ENCODE assay signal across 31 cellular contexts in genomic region chr3:159643406-159643805, GRCh38.
DNase-seq lines count a peak whose midpoint lies in the region; ATAC-seq and TF ChIP-seq lines count a peak whose summit lies in the region.
"Had no signal": no experiment of that assay in that cellular context is flagged by ENCODE, and none has a peak within 500 bp of the region (broad histone marks: within the 10 kb centered on the region; RNA-seq: fewer than 3 reads in every experiment).

No MANE protein-coding gene starts in this region.

- ATAC-seq in HG03095 (IDR thresholded peaks at IDR 0.05; ENCODE audit: unreplicated experiment), result no peak
- ATAC-seq: A549; CD8-positive, alpha-beta T cell had no signal

- H3K4me3 ChIP-seq in epithelial cell of proximal tubule (ENCODE audit: low read depth, low read length), result no peak overlapping the region
- H3K4me3 ChIP-seq: A549; BLaER1; BLaER1 treated with 17β-estradiol and CSF1 and Interleukin-3, amounts not matched to agents 10 nM and 100 nM had no signal

- H3K27me3 Mint-ChIP-seq in activated naive CD8-positive, alpha-beta T cell treated with anti-CD3 and anti-CD28 coated beads for 36 hours, result no peaks in the 10 kb centered on the region
- H3K27me3 Mint-ChIP-seq: B cell; CD4-positive, alpha-beta memory T cell; CD4-positive, alpha-beta T cell; CD4-positive, CD25-positive, alpha-beta regulatory T cell; CD8-positive, alpha-beta memory T cell had no signal

- H3K4me1 Mint-ChIP-seq in activated naive CD8-positive, alpha-beta T cell treated with anti-CD3 and anti-CD28 coated beads for 36 hours, result no peaks in the 10 kb centered on the region
- H3K4me1 Mint-ChIP-seq: B cell; CD14-positive monocyte; CD4-positive, alpha-beta memory T cell; CD4-positive, CD25-positive, alpha-beta regulatory T cell; CD8-positive, alpha-beta memory T cell had no signal

- no peak overlapping the region for H3K4me3 Mint-ChIP-seq in activated naive CD8-positive, alpha-beta T cell treated with anti-CD3 and anti-CD28 coated beads for 36 hours
- H3K4me3 Mint-ChIP-seq: B cell; CD14-positive monocyte; CD4-positive, alpha-beta memory T cell; CD4-positive, alpha-beta T cell; CD4-positive, CD25-positive, alpha-beta regulatory T cell; CD8-positive, alpha-beta memory T cell; CD8-positive, alpha-beta T cell had no signal

- no peaks in the 10 kb centered on the region for H3K36me3 Mint-ChIP-seq in activated naive CD8-positive, alpha-beta T cell treated with anti-CD3 and anti-CD28 coated beads for 36 hours
- H3K36me3 Mint-ChIP-seq: CD14-positive monocyte; CD4-positive, alpha-beta memory T cell; CD4-positive, CD25-positive, alpha-beta regulatory T cell; CD8-positive, alpha-beta memory T cell; CD8-positive, alpha-beta T cell had no signal

- peak; percentile 46 for DNase-seq in epithelial cell of proximal tubule (ENCODE audit: low read depth)
- peak; percentile 62 for DNase-seq in kidney tubule cell (ENCODE audit: low spot score)
- peak; percentile 77 for DNase-seq in renal cortical epithelial cell (ENCODE audit: low read depth)
- no peak for DNase-seq in activated naive CD8-positive, alpha-beta T cell treated with anti-CD3 and anti-CD28 coated beads for 36 hours
- no peak for DNase-seq in HuH-7 (ENCODE audit: low spot score)
- DNase-seq: 8988T; ACHN; AML-193; BE2C; C1 segment of cervical spinal cord; Caco-2; Calu3; CD4-positive, alpha-beta memory T cell; CD4-positive, alpha-beta T cell; CD4-positive, CD25-positive, alpha-beta regulatory T cell; CD8-positive, alpha-beta memory T cell; CD8-positive, alpha-beta T cell; COR-L47; DMS 273 treated with DMSO at 0.1 percent for 48 hours; DMS153; DMS53; DMS79; DMS79 treated with DMSO at 0.1 percent for 48 hours; DND-41; EL had no signal

- no peak overlapping the region for H3K27ac Mint-ChIP-seq in activated naive CD8-positive, alpha-beta T cell treated with anti-CD3 and anti-CD28 coated beads for 36 hours
- H3K27ac Mint-ChIP-seq: B cell; CD14-positive monocyte; CD4-positive, alpha-beta memory T cell; CD4-positive, alpha-beta T cell; CD4-positive, CD25-positive, alpha-beta regulatory T cell; CD8-positive, alpha-beta memory T cell; CD8-positive, alpha-beta T cell had no signal

- H3K9me3 Mint-ChIP-seq in activated naive CD8-positive, alpha-beta T cell treated with anti-CD3 and anti-CD28 coated beads for 36 hours, result no peaks in the 10 kb centered on the region
- H3K9me3 Mint-ChIP-seq: CD4-positive, alpha-beta T cell; CD8-positive, alpha-beta T cell had no signal

- TF ChIP-seq CTCF in epithelial cell of proximal tubule (conservative IDR thresholded peaks at IDR 0.05; ENCODE audit: low read depth, low read length), result no peak

Comparison
In these comparisons a context has a peak if more than half of its experiments do, and no peak if none do; other contexts are left out.
1. DNase-seq: peak in epithelial cell of proximal tubule (single experiment), kidney tubule cell (single experiment) and renal cortical epithelial cell (single experiment); none in activated naive CD8-positive, alpha-beta T cell treated with anti-CD3 and anti-CD28 coated beads for 36 hours (single experiment) and HuH-7 (single experiment).